ENCODE assay signal across 11 cellular contexts in genomic region chr10:88194041-88194887, GRCh38.
DNase-seq lines count a peak whose midpoint lies in the region; ATAC-seq and TF ChIP-seq lines count a peak whose summit lies in the region.
"Had no signal": no experiment of that assay in that cellular context is flagged by ENCODE, and none has a peak within 500 bp of the region (broad histone marks: within the 10 kb centered on the region; RNA-seq: fewer than 3 reads in every experiment).

No MANE protein-coding gene starts in this region.

- H3K4me1 Mint-ChIP-seq in natural killer cell treated with Interleukin-12 subunit alpha and Interleukin-12 subunit beta and Interleukin-15 and Interleukin-18, amount 100 ng/mL, for 72 hours (ENCODE audit: low read depth in 2 of 2): peaks cover 13 to 14% of the 10 kb centered on the region in 2 donors

- no peaks in the 10 kb centered on the region for H3K36me3 Mint-ChIP-seq in natural killer cell treated with Interleukin-12 subunit alpha and Interleukin-12 subunit beta and Interleukin-15 and Interleukin-18, amount 100 ng/mL, for 72 hours

- H2AFZ ChIP-seq in mesenchymal stem cell (ENCODE audit: low read depth, low read length): no peak overlapping the region

- H3K4me3 Mint-ChIP-seq in natural killer cell treated with Interleukin-12 subunit alpha and Interleukin-12 subunit beta and Interleukin-15 and Interleukin-18, amount 100 ng/mL, for 72 hours: peak overlapping the region; percentile 1

- no peak overlapping the region for H3K4ac ChIP-seq in mesenchymal stem cell (ENCODE audit: low read depth in 1 of 2, low read length in 2 of 2)

- H3K27me3 ChIP-seq in RWPE2 (ENCODE audit: insufficient read depth, poor library complexity, severe bottlenecking) (no peaks in the 10 kb centered on the region), mesenchymal stem cell (ENCODE audit: control insufficient read depth in 1 of 2, insufficient read depth in 1 of 2, low read length in 2 of 2) (no peaks in the 10 kb centered on the region)

- no peak overlapping the region for H3K4me2 ChIP-seq in mesenchymal stem cell (ENCODE audit: low read length, poor library complexity, severe bottlenecking)

- H2AK5ac ChIP-seq in mesenchymal stem cell (ENCODE audit: low read length, severe bottlenecking): no peak overlapping the region

- no peak overlapping the region for H4K91ac ChIP-seq in mesenchymal stem cell (ENCODE audit: low read length)

- no peak overlapping the region for H3K23ac ChIP-seq in mesenchymal stem cell (ENCODE audit: low read length in 2 of 2)

- H3K4me1 ChIP-seq in RWPE2 (ENCODE audit: insufficient read depth, poor library complexity, severe bottlenecking): no peaks in the 10 kb centered on the region
- H3K4me1 ChIP-seq in mesenchymal stem cell (ENCODE audit: control insufficient read depth, insufficient read depth, low read depth, low read length): no peaks in the 10 kb centered on the region

- H3K27ac ChIP-seq in RWPE2 (ENCODE audit: poor library complexity, severe bottlenecking) (no peak overlapping the region), mesenchymal stem cell (ENCODE audit: low read length, poor library complexity, severe bottlenecking) (no peak overlapping the region)

- no peak overlapping the region for H2BK12ac ChIP-seq in mesenchymal stem cell (ENCODE audit: low read length in 2 of 2)

- H2BK15ac ChIP-seq in mesenchymal stem cell (ENCODE audit: low read depth, poor library complexity, severe bottlenecking): no peak overlapping the region

- H3K27ac Mint-ChIP-seq in natural killer cell treated with Interleukin-12 subunit alpha and Interleukin-12 subunit beta and Interleukin-15 and Interleukin-18, amount 100 ng/mL, for 72 hours: peak overlapping the region; percentile 7 to 34

- in situ Hi-C loops in GM13977 (cut with MboI; ENCODE audit: low pct_unique_long_range_greater_than_20kb, low sequenced_read_pairs, unreplicated experiment): no loop called here

- H3K4me3 ChIP-seq in RWPE2 (ENCODE audit: severe bottlenecking) (no peak overlapping the region), mesenchymal stem cell (ENCODE audit: insufficient read depth in 1 of 2, low read depth in 1 of 2, low read length in 2 of 2) (no peak overlapping the region)

- no peak overlapping the region for H2BK120ac ChIP-seq in mesenchymal stem cell (ENCODE audit: low read depth, low read length)

- DNase-seq in ELR (ENCODE audit: low read depth) (peak; percentile 81), RWPE2 (ENCODE audit: low spot score) (no peak), GM20000 (ENCODE audit: low spot score) (no peak), GM13977 (ENCODE audit: low spot score) (no peak), mesenchymal stem cell (no peak)
- peak; percentile 41 for DNase-seq in activated effector memory CD4-positive, alpha-beta T cell treated with Interleukin-2 at 50 U/mL for 16 hours
- no peak for DNase-seq in natural killer cell treated with Interleukin-12 subunit alpha and Interleukin-12 subunit beta and Interleukin-15 and Interleukin-18, amount 100 ng/mL, for 72 hours (ENCODE audit: low spot score)
- DNase-seq: DMS 273 treated with DMSO at 0.1 percent for 48 hours, foreskin melanocyte, NCI-H345 had no signal

- no peaks in the 10 kb centered on the region for H3K36me3 ChIP-seq in RWPE2 (ENCODE audit: low read depth)
- H3K36me3 ChIP-seq in mesenchymal stem cell (ENCODE audit: control insufficient read depth in 1 of 2, insufficient read depth in 2 of 2, low read depth in 1 of 2, low read length in 2 of 2): no peaks in the 10 kb centered on the region

- 77% methylated on average over 3 of the region's 3 CpGs for WGBS in mesenchymal stem cell

- H3K14ac ChIP-seq in mesenchymal stem cell (ENCODE audit: low read length in 2 of 2): no peak overlapping the region

- no peak overlapping the region for H3K18ac ChIP-seq in mesenchymal stem cell (ENCODE audit: low read depth in 1 of 2, low read length in 2 of 2)

- peaks cover 3% of the 10 kb centered on the region for H3K9me3 Mint-ChIP-seq in natural killer cell treated with Interleukin-12 subunit alpha and Interleukin-12 subunit beta and Interleukin-15 and Interleukin-18, amount 100 ng/mL, for 72 hours

- TF ChIP-seq CTCF in RWPE2 (IDR thresholded peaks at IDR 0.05; ENCODE audit: poor library complexity, severe bottlenecking) (no peak), GM20000 (IDR thresholded peaks at IDR 0.05; ENCODE audit: extremely low read depth, missing control alignments) (no peak), GM13977 (IDR thresholded peaks at IDR 0.05; ENCODE audit: extremely low read depth, insufficient read depth, missing control alignments) (no peak)

- peaks cover 0 to 2% of the 10 kb centered on the region in 2 donors for H3K27me3 Mint-ChIP-seq in natural killer cell treated with Interleukin-12 subunit alpha and Interleukin-12 subunit beta and Interleukin-15 and Interleukin-18, amount 100 ng/mL, for 72 hours

- no peak overlapping the region for H3K9ac ChIP-seq in mesenchymal stem cell (ENCODE audit: low read length)

- H3K9me3 ChIP-seq in RWPE2 (ENCODE audit: severe bottlenecking) (no peaks in the 10 kb centered on the region), mesenchymal stem cell (ENCODE audit: control insufficient read depth, low read length) (no peaks in the 10 kb centered on the region)

- ATAC-seq in RWPE2 (ENCODE audit: low read depth) (peak; percentile 46; the same call in 1 of the 3 replicates), GM21723 (IDR thresholded peaks at IDR 0.05; ENCODE audit: unreplicated experiment) (no peak)
- peak; percentile 64 to 73 for ATAC-seq in natural killer cell treated with Interleukin-12 subunit alpha and Interleukin-12 subunit beta and Interleukin-15 and Interleukin-18, amount 100 ng/mL, for 72 hours

- H4K8ac ChIP-seq in mesenchymal stem cell (ENCODE audit: low read length): no peak overlapping the region

- H2BK5ac ChIP-seq in mesenchymal stem cell (ENCODE audit: low read depth, low read length, poor library complexity, severe bottlenecking): no peak overlapping the region

- no peaks in the 10 kb centered on the region for H3K79me1 ChIP-seq in mesenchymal stem cell (replicated peaks; ENCODE audit: low read length, poor library complexity, severe bottlenecking)

Comparison
In these comparisons a context has a peak if more than half of its experiments do, and no peak if none do; other contexts are left out.
1. DNase-seq: peak in ELR (single experiment) and activated effector memory CD4-positive, alpha-beta T cell treated with Interleukin-2 at 50 U/mL for 16 hours (single experiment); none in RWPE2 (single experiment), natural killer cell treated with Interleukin-12 subunit alpha and Interleukin-12 subunit beta and Interleukin-15 and Interleukin-18, amount 100 ng/mL, for 72 hours (single experiment), GM20000 (single experiment), GM13977 (single experiment) and mesenchymal stem cell (single experiment).